Comparison of ENCODE assay signal across 8 cellular contexts in the genomic region with DNA sequence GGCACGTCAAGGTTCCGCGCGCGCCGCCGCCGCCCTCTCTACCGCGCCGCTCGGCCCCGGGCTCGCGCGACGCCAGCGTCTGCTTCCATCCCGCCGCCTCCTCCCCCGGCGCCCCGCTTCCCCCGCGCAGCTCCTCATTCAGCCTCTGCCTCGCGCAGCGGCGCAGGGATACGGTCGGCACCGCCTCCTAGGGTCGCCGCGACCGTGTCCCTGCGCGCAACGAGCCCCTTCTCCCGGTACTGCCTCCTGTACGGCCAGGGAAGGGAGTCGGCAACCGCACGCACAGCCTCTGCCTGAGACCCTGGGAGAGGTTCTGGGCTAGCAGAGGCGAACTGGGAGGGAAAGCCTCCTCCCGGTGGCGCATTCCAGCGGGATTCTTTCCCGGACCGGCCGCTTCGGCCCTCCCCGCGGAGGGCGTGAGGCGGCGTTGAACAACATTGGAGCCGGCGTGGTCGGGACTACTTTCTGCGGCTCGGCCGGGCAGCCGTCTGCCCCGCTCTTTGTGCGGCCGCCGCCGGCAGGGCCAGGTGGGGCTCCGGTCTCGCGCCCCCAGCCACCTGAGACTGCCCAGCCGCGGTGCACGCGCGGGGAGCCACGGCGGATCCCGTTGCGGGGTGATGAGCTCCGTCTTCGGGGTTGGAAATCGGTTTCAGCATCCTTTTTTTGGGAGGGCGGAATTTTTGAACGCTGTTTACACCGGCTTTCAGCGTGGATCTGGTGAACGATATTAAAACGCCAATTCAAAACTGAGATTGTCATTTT. TPM values are rescaled to one million over a fixed set of nuclear protein-coding genes. Genes with fewer than 3 reads are reported as not detected.
DNase-seq lines count a peak whose midpoint lies in the region; ATAC-seq and TF ChIP-seq lines count a peak whose summit lies in the region.

Gene LRP6 (minus strand): TSS at position 172 of the 762 bp plus-strand sequence. CDS start 309 bp downstream, outside the sequence.

- H3K27ac ChIP-seq in right cardiac atrium (ENCODE audit: low read length): peak within 1 kb of the TSS; percentile 89
- H3K27ac ChIP-seq in psoas muscle: peak within 1 kb of the TSS; percentile 99

- TF ChIP-seq CTCF in GM12865 (IDR thresholded peaks at IDR 0.05; ENCODE audit: insufficient read depth, low read depth, low read length, missing control alignments): no peak
- no peak for TF ChIP-seq CTCF in psoas muscle (IDR thresholded peaks at IDR 0.05)

- no peaks in the 10 kb centered on the region for H3K36me3 ChIP-seq in psoas muscle (ENCODE audit: insufficient read depth in 1 of 2, low read depth in 1 of 2)

- intact Hi-C loops in right cardiac atrium (cut with DNase I) (loop anchor here in 1 of 4 donors (5.0 to 10.0 kb wide), 2 partner anchors 92 to 185 kb away; no protein-coding TSS in a partner anchor), psoas muscle (cut with DNase I) (loop anchor here (5.0 to 10.0 kb wide), 2 partner anchors 62 to 105 kb away; no protein-coding TSS in a partner anchor)

- under 1% methylated on average over 90 of the region's 90 CpGs for WGBS in right cardiac atrium
- 0 to 1% (median 0%) methylated on average over 58 to 90 of the region's 90 CpGs for WGBS in psoas muscle, 3 donors

- H3K27me3 ChIP-seq in right cardiac atrium (ENCODE audit: control insufficient read depth, insufficient read depth): no peaks in the 10 kb centered on the region
- H3K27me3 ChIP-seq in psoas muscle (ENCODE audit: insufficient read depth in 3 of 3, low read length in 2 of 3): no peaks in the 10 kb centered on the region

- H3K9me3 ChIP-seq in right cardiac atrium (ENCODE audit: control insufficient read depth, low read length) (no peaks in the 10 kb centered on the region), psoas muscle (no peaks in the 10 kb centered on the region)

- peak; percentile 81 for ATAC-seq in HG02798 (IDR thresholded peaks at IDR 0.05; ENCODE audit: poor library complexity, unreplicated experiment)
- ATAC-seq in right cardiac atrium: peak; percentile 99
- peak; percentile 96 to 97 (median 96) for ATAC-seq in psoas muscle

- H3K4me1 ChIP-seq in right cardiac atrium (ENCODE audit: control insufficient read depth, insufficient read depth, low read length): no peaks in the 10 kb centered on the region
- H3K4me1 ChIP-seq in psoas muscle: peaks cover 16% of the 10 kb centered on the region

- H3K4me3 ChIP-seq in GM12865 (ENCODE audit: low read depth, low read length): peak within 1 kb of the TSS; percentile 63
- peak within 1 kb of the TSS; percentile 62 for H3K4me3 ChIP-seq in right cardiac atrium (ENCODE audit: low read length)
- peak within 1 kb of the TSS; percentile 89 for H3K4me3 ChIP-seq in psoas muscle

- DNase-seq in GM12865 (ENCODE audit: low read depth): peak; percentile 97
- DNase-seq in NCI-H1436 (lab: John Stamatoyannopoulos, UW): peak; percentile 88
- DNase-seq in T-helper 2 cell: peak; percentile 19 to 76 (median 56)
- peak; percentile 46 to 98 (median 89) for DNase-seq in anterior cingulate cortex (lab: John Stamatoyannopoulos, UW)
- peak; percentile 94 to 97 (median 96) for DNase-seq in right cardiac atrium
- peak; percentile 93 to 95 for DNase-seq in psoas muscle
- DNase-seq in ureter (ENCODE audit: low spot score): peak; percentile 86

RNA-seq across cellular contexts. Expression of gene LRP6, which starts in this region (rescaled TPM):
- total RNA-seq in right cardiac atrium (10 to 100 TPM; 18.3 to 23.9 (median 21.1) TPM), psoas muscle (10 to 100 TPM; 16.6 to 31.5 (median 22.8) TPM), ureter (36.5 TPM)
- polyA plus RNA-seq in right cardiac atrium (4.0 TPM), psoas muscle (1 to 10 TPM; 2.9 to 8.5 (median 3.2) TPM)

Comparison
In these comparisons a context has a peak if more than half of its experiments do, and no peak if none do; other contexts are left out.
1. Peak in every context shown above with its lines: DNase-seq, ATAC-seq, H3K4me3 ChIP-seq and H3K27ac ChIP-seq.